Comparison of ENCODE assay signal across 28 cellular contexts in the genomic region with DNA sequence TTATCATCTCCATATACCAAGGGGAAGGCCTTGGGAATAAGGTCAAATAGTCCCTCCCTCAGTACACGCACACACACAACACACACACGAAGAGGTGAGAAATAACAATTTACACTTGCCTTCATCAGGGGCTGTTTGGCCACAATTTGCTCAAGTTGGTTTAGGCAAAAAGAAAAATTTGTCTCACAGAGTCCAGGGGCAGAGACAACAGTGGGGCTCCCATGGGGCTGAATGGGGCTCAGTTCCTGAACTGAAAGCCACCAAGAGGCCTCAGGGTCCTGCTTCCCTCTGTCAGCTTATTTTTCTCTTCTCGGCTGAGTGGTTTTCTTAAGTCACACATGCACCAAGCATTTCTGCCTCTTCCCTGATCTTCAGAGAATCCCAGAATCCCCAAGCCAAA. TPM values are rescaled to one million over a fixed set of nuclear protein-coding genes. Genes with fewer than 3 reads are reported as not detected.
"Had no signal": no experiment of that assay in that cellular context is flagged by ENCODE, and none has a peak within 500 bp of the region (broad histone marks: within the 10 kb centered on the region; RNA-seq: fewer than 3 reads in every experiment).

No MANE protein-coding gene starts in this region.

- H3K36me3 ChIP-seq: brain microvascular endothelial cell, esophagus squamous epithelium had no signal

- ATAC-seq: activated CD8-positive, alpha-beta T cell treated with anti-CD3 and anti-CD28 coated beads for 36 hours; activated T-cell treated with anti-CD3 and anti-CD28 coated beads, Interleukin-2, amount 50 U/mL, for 4 hours; activated T-helper 17 cell treated with anti-CD3 and anti-CD28 coated beads, Interleukin-2, amount 50 U/mL, for 72 hours; effector memory CD8-positive, alpha-beta T cell; WTC11 had no signal

- DNase-seq: activated CD4-positive, alpha-beta T cell treated with anti-CD3 and anti-CD28 coated beads for 1 hour; activated CD4-positive, alpha-beta T cell treated with anti-CD3 and anti-CD28 coated beads for 4 hours; activated CD4-positive, alpha-beta T cell treated with anti-CD3 and anti-CD28 coated beads, Interleukin-2, amount 10 ng/mL, durations not matched to agents 7 days and 5 days; activated CD4-positive, alpha-beta T cell treated with anti-CD3 and anti-CD28 coated beads, Interleukin-2, amount 50 U/mL, for 4 hours; activated CD8-positive, alpha-beta memory T cell treated with anti-CD3 and anti-CD28 coated beads for 24 hours; activated CD8-positive, alpha-beta T cell treated with anti-CD3 and anti-CD28 coated beads for 36 hours; activated effector memory CD4-positive, alpha-beta T cell treated with Interleukin-2 at 50 U/mL for 16 hours; activated gamma-delta T cell treated with Interleukin-2 at 50 U/mL for 16 hours; activated naive CD4-positive, alpha-beta T cell treated with anti-CD3 and anti-CD28 coated beads, Interleukin-2, amount 50 U/mL, for 16 hours; activated naive CD4-positive, alpha-beta T cell treated with Interleukin-2 at 50 U/mL for 16 hours; activated T-cell treated with anti-CD3 and anti-CD28 coated beads, Interleukin-2, amount 50 U/mL, for 4 hours; amniotic stem cell; anterior cingulate cortex; brain microvascular endothelial cell; dorsolateral prefrontal cortex; effector memory CD8-positive, alpha-beta T cell; esophagus squamous epithelium; foreskin melanocyte; head of caudate nucleus; T-helper 2 cell had no signal

- H3K27me3 ChIP-seq: brain microvascular endothelial cell had no signal

- H3K4me3 ChIP-seq: coronary artery, dorsolateral prefrontal cortex, esophagus squamous epithelium had no signal

- H3K4me1 ChIP-seq: esophagus squamous epithelium had no signal

- H3K27ac ChIP-seq: brain microvascular endothelial cell, coronary artery, dorsolateral prefrontal cortex, epithelial cell of prostate, esophagus squamous epithelium, VCaP had no signal

RNA-seq across cellular contexts. Expression of gene PCDH8, which starts 35.5 kb away (rescaled TPM):
- polyA plus RNA-seq: endothelial cell of umbilical vein, esophagus, fibroblast of lung had no signal
